19 cellular contexts compared by ENCODE assay signal in the genomic region with DNA sequence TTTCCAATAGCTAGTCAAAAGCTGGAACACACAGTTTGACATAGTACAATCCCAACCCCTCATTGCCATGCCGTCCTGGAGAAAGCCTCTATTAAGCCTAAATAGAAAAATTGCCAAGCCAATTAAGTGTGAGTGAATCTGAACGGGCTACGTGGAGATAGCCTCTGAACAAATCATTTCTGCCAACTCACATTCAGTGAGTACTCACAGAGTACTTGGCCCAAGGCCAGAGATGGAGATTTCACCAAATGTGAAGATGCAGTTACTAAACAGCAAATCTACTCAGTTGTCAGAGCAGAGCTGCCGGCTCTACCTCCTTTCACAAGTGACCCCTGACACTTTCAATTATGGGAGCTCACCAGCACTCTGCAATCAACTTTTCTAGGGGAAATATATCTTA.
DNase-seq lines count a peak whose midpoint lies in the region; ATAC-seq, FAIRE-seq and TF ChIP-seq lines count a peak whose summit lies in the region.
"Had no signal": no experiment of that assay in that cellular context is flagged by ENCODE, and none has a peak within 500 bp of the region (broad histone marks: within the 10 kb centered on the region; RNA-seq: fewer than 3 reads in every experiment).

No MANE protein-coding gene starts in this region.

- no peaks in the 10 kb centered on the region for H3K27me3 ChIP-seq in thoracic aorta (replicated peaks; ENCODE audit: insufficient read depth)
- H3K27me3 ChIP-seq: cardiac muscle cell, SJSA1 had no signal

- H3K4me1 ChIP-seq in thoracic aorta (ENCODE audit: control insufficient read depth in 1 of 2, low read depth in 2 of 2), result no peaks in the 10 kb centered on the region
- H3K4me1 ChIP-seq: SJSA1 had no signal

- POLR2A ChIA-PET in WTC11 (lab: Charles Lee), result no interaction called here

- no peaks in the 10 kb centered on the region for H3K9me3 ChIP-seq in thoracic aorta
- H3K9me3 ChIP-seq: SJSA1 had no signal

- ATAC-seq in thoracic aorta (ENCODE audit: insufficient number of reproducible peaks, low FRiP score, low read depth) (no peak), WTC11 (no peak)

- no peaks in the 10 kb centered on the region; the same call in 1 of the 2 replicates for H3K27me3 Mint-ChIP-seq in WTC11 (ENCODE audit: low read depth)
- H3K27me3 Mint-ChIP-seq: activated CD4-positive, alpha-beta T cell treated with anti-CD3 and anti-CD28 coated beads, Interleukin-2, amount 10 ng/mL, durations not matched to agents 24 days and 14 days; activated naive CD8-positive, alpha-beta T cell; CD4-positive, CD25-positive, alpha-beta regulatory T cell had no signal

- FAIRE-seq in GM19239 (lab: Jason Lieb, UNC), result no peak
- FAIRE-seq: A204.1 had no signal

- DNase-seq in NCI-H510A treated with DMSO at 0.1 percent for 48 hours (lab: John Stamatoyannopoulos, UW), result peak; percentile 0
- no peak for DNase-seq in NCI-H510A (lab: John Stamatoyannopoulos, UW)
- peak; percentile 82 to 93 for DNase-seq in NCI-H524 (lab: John Stamatoyannopoulos, UW)
- DNase-seq in fibroblast of the aortic adventitia (ENCODE audit: low read depth), result peak; percentile 32
- peak; percentile 5 for DNase-seq in thoracic aorta (ENCODE audit: low spot score)
- no peak for DNase-seq in WTC11 (ENCODE audit: low spot score)
- DNase-seq in GM13976 (ENCODE audit: low spot score), result no peak
- no peak for DNase-seq in GM19239 (ENCODE audit: insufficient read length, low spot score)
- DNase-seq: activated CD4-positive, alpha-beta T cell treated with anti-CD3 and anti-CD28 coated beads, Interleukin-2, amount 10 ng/mL, durations not matched to agents 24 days and 14 days; CD4-positive, CD25-positive, alpha-beta regulatory T cell; hippocampal formation; NCI-H2107; OCI-M1; trophoblast cell had no signal

- H3K4me3 Mint-ChIP-seq in WTC11, result no peak overlapping the region
- H3K4me3 Mint-ChIP-seq: activated CD4-positive, alpha-beta T cell treated with anti-CD3 and anti-CD28 coated beads, Interleukin-2, amount 10 ng/mL, durations not matched to agents 24 days and 14 days; activated naive CD8-positive, alpha-beta T cell; CD4-positive, CD25-positive, alpha-beta regulatory T cell had no signal

- H3K9me3 Mint-ChIP-seq in WTC11, result peaks cover 16% of the 10 kb centered on the region
- H3K9me3 Mint-ChIP-seq: activated CD4-positive, alpha-beta T cell treated with anti-CD3 and anti-CD28 coated beads, Interleukin-2, amount 10 ng/mL, durations not matched to agents 24 days and 14 days had no signal

- in situ Hi-C loops in GM13976 (cut with MboI; ENCODE audit: low sequenced_read_pairs, unreplicated experiment), result no loop called here

- H3K36me3 Mint-ChIP-seq in WTC11, result peaks cover 2% of the 10 kb centered on the region
- H3K36me3 Mint-ChIP-seq: activated naive CD8-positive, alpha-beta T cell; CD4-positive, CD25-positive, alpha-beta regulatory T cell had no signal

- no peaks in the 10 kb centered on the region for H3K36me3 ChIP-seq in thoracic aorta
- H3K36me3 ChIP-seq: cardiac muscle cell, SJSA1 had no signal

- H3K4me3 ChIP-seq in fibroblast of the aortic adventitia (ENCODE audit: low read depth, low read length) (no peak overlapping the region), thoracic aorta (no peak overlapping the region)
- H3K4me3 ChIP-seq: cardiac muscle cell, SJSA1, skin epidermis had no signal

- CTCF ChIA-PET in WTC11 (lab: Charles Lee), result no interaction called here

- no peak overlapping the region for H3K27ac ChIP-seq in thoracic aorta
- H3K27ac ChIP-seq: cardiac muscle cell, SJSA1, skin epidermis had no signal

- TF ChIP-seq CTCF in fibroblast of the aortic adventitia (IDR thresholded peaks at IDR 0.05; ENCODE audit: insufficient read depth, low read length) (no peak), thoracic aorta (IDR thresholded peaks at IDR 0.05) (no peak), WTC11 (IDR thresholded peaks at IDR 0.05) (no peak), GM13976 (IDR thresholded peaks at IDR 0.05; ENCODE audit: borderline replicate concordance, control extremely low read depth, extremely low read depth, insufficient read depth, missing control alignments) (no peak)

- no peaks in the 10 kb centered on the region for H3K4me1 Mint-ChIP-seq in WTC11
- H3K4me1 Mint-ChIP-seq: activated CD4-positive, alpha-beta T cell treated with anti-CD3 and anti-CD28 coated beads, Interleukin-2, amount 10 ng/mL, durations not matched to agents 24 days and 14 days; CD4-positive, CD25-positive, alpha-beta regulatory T cell had no signal

- no peak overlapping the region for H3K27ac Mint-ChIP-seq in WTC11
- H3K27ac Mint-ChIP-seq: activated CD4-positive, alpha-beta T cell treated with anti-CD3 and anti-CD28 coated beads, Interleukin-2, amount 10 ng/mL, durations not matched to agents 24 days and 14 days; activated naive CD8-positive, alpha-beta T cell; CD4-positive, CD25-positive, alpha-beta regulatory T cell had no signal

TF ChIP-seq in WTC11, 78 proteins besides CTCF, POLR2A, EP300 and RAD21:
- TF ChIP-seq MYBL2 (CRISPR knock-in tag; IDR thresholded peaks at IDR 0.05), result no peak
- no peak for TF ChIP-seq GTF2I (CRISPR knock-in tag; conservative IDR thresholded peaks at IDR 0.05)
- no peak for TF ChIP-seq ZNF263 (CRISPR knock-in tag; IDR thresholded peaks at IDR 0.05; ENCODE audit: low read depth)
- TF ChIP-seq, protein P1, sequence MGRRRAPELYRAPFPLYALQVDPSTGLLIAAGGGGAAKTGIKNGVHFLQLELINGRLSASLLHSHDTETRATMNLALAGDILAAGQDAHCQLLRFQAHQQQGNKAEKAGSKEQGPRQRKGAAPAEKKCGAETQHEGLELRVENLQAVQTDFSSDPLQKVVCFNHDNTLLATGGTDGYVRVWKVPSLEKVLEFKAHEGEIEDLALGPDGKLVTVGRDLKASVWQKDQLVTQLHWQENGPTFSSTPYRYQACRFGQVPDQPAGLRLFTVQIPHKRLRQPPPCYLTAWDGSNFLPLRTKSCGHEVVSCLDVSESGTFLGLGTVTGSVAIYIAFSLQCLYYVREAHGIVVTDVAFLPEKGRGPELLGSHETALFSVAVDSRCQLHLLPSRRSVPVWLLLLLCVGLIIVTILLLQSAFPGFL (CRISPR knock-in tag; IDR thresholded peaks at IDR 0.05; ENCODE audit: borderline replicate concordance), result no peak
- TF ChIP-seq, protein P2, sequence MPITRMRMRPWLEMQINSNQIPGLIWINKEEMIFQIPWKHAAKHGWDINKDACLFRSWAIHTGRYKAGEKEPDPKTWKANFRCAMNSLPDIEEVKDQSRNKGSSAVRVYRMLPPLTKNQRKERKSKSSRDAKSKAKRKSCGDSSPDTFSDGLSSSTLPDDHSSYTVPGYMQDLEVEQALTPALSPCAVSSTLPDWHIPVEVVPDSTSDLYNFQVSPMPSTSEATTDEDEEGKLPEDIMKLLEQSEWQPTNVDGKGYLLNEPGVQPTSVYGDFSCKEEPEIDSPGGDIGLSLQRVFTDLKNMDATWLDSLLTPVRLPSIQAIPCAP (CRISPR knock-in tag; IDR thresholded peaks at IDR 0.05), result no peak
- TF ChIP-seq, protein P3, sequence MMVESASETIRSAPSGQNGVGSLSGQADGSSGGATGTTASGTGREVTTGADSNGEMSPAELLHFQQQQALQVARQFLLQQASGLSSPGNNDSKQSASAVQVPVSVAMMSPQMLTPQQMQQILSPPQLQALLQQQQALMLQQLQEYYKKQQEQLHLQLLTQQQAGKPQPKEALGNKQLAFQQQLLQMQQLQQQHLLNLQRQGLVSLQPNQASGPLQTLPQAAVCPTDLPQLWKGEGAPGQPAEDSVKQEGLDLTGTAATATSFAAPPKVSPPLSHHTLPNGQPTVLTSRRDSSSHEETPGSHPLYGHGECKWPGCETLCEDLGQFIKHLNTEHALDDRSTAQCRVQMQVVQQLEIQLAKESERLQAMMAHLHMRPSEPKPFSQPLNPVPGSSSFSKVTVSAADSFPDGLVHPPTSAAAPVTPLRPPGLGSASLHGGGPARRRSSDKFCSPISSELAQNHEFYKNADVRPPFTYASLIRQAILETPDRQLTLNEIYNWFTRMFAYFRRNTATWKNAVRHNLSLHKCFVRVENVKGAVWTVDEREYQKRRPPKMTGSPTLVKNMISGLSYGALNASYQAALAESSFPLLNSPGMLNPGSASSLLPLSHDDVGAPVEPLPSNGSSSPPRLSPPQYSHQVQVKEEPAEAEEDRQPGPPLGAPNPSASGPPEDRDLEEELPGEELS (CRISPR knock-in tag; IDR thresholded peaks at IDR 0.05), result no peak
- TF ChIP-seq, protein P4, sequence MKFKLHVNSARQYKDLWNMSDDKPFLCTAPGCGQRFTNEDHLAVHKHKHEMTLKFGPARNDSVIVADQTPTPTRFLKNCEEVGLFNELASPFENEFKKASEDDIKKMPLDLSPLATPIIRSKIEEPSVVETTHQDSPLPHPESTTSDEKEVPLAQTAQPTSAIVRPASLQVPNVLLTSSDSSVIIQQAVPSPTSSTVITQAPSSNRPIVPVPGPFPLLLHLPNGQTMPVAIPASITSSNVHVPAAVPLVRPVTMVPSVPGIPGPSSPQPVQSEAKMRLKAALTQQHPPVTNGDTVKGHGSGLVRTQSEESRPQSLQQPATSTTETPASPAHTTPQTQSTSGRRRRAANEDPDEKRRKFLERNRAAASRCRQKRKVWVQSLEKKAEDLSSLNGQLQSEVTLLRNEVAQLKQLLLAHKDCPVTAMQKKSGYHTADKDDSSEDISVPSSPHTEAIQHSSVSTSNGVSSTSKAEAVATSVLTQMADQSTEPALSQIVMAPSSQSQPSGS (CRISPR knock-in tag; IDR thresholded peaks at IDR 0.05; ENCODE audit: borderline replicate concordance, low read depth), result no peak
- TF ChIP-seq ZNF121 (CRISPR knock-in tag; IDR thresholded peaks at IDR 0.05), result no peak
- no peak for TF ChIP-seq KAT7 (CRISPR knock-in tag; IDR thresholded peaks at IDR 0.05; ENCODE audit: borderline replicate concordance)
- TF ChIP-seq NR1H2 (CRISPR knock-in tag; IDR thresholded peaks at IDR 0.05), result no peak

Comparison
In these comparisons a context has a peak if more than half of its experiments do, and no peak if none do; other contexts are left out.
1. DNase-seq: peak in NCI-H510A treated with DMSO at 0.1 percent for 48 hours (single experiment), NCI-H524 (2 of 2), fibroblast of the aortic adventitia (single experiment) and thoracic aorta (single experiment); none in NCI-H510A (single experiment), WTC11 (single experiment), GM13976 (single experiment) and GM19239 (single experiment).